8 cellular contexts compared by ENCODE assay signal in genomic region chr5:34538026-34538672, GRCh38.
DNase-seq lines count a peak whose midpoint lies in the region; ATAC-seq, FAIRE-seq and TF ChIP-seq lines count a peak whose summit lies in the region.

No MANE protein-coding gene starts in this region.

- H4K20me1 ChIP-seq in OCI-LY1 (ENCODE audit: insufficient read depth, low read length): no peaks in the 10 kb centered on the region

- no peaks in the 10 kb centered on the region for H3F3A ChIP-seq in OCI-LY1 (ENCODE audit: insufficient read depth, low read length)

- H3K27me3 ChIP-seq in OCI-LY1 (ENCODE audit: insufficient read depth, low read length): no peaks in the 10 kb centered on the region

- TF ChIP-seq POLR2A in GM12892 (IDR thresholded peaks at IDR 0.05; ENCODE audit: low read depth, low read length): no peak
- no peak for TF ChIP-seq POLR2A in lower leg skin (IDR thresholded peaks at IDR 0.05)

- no peaks in the 10 kb centered on the region for H3K4me1 ChIP-seq in OCI-LY1 (ENCODE audit: insufficient read depth, low read length, severe bottlenecking)

- DNase-seq in activated CD4-positive, alpha-beta T cell treated with anti-CD3 and anti-CD28 coated beads for 48 hours: peak; percentile 67
- no peak for DNase-seq in activated CD4-positive, alpha-beta T cell treated with anti-CD3 and anti-CD28 coated beads, Interleukin-2, amount 10 ng/mL, durations not matched to agents 7 days and 5 days
- DNase-seq in fibroblast of mammary gland (ENCODE audit: low read depth): peak; percentile 48
- peak in 2 of 3 donors; percentile 8 to 23 for DNase-seq in stimulated activated CD4-positive, alpha-beta T cell treated with anti-CD3 and anti-CD28 coated beads, TNF-alpha, amount 100 ng/mL, for 48 hours (ENCODE audit: low read depth in 3 of 3)
- no peak for DNase-seq in GM12892 (ENCODE audit: insufficient read length)
- DNase-seq in lower leg skin (ENCODE audit: low spot score in 2 of 2): no peak

- no peaks in the 10 kb centered on the region for H3K36me3 ChIP-seq in OCI-LY1 (ENCODE audit: insufficient read depth, low read length)

- H2AFZ ChIP-seq in OCI-LY1 (ENCODE audit: low read length): no peak overlapping the region

- TF ChIP-seq CTCF in OCI-LY1 (IDR thresholded peaks at IDR 0.05; ENCODE audit: low read length) (peak; percentile 23; the same call in 1 of the 2 replicates), fibroblast of mammary gland (conservative IDR thresholded peaks at IDR 0.05; ENCODE audit: control insufficient read depth, insufficient read depth, low read depth, low read length) (peak; percentile 47), lower leg skin (IDR thresholded peaks at IDR 0.05) (no peak)

- H3K36me3 Mint-ChIP-seq in activated CD4-positive, alpha-beta T cell treated with anti-CD3 and anti-CD28 coated beads, Interleukin-2, amount 10 ng/mL, durations not matched to agents 7 days and 5 days (ENCODE audit: low read depth): no peaks in the 10 kb centered on the region

- H3K9me3 Mint-ChIP-seq in activated CD4-positive, alpha-beta T cell treated with anti-CD3 and anti-CD28 coated beads, Interleukin-2, amount 10 ng/mL, durations not matched to agents 7 days and 5 days: no peaks in the 10 kb centered on the region

- intact Hi-C loops in lower leg skin (cut with DNase I; ENCODE audit: low total_unique reads): no loop called here

- ATAC-seq in GM21786 (IDR thresholded peaks at IDR 0.05; ENCODE audit: unreplicated experiment): no peak

- WGBS in lower leg skin, 2 donors: 84 to 86% methylated on average over 3 of the region's 3 CpGs

- no peaks in the 10 kb centered on the region for H3K9me3 ChIP-seq in OCI-LY1 (ENCODE audit: low read length)

- FAIRE-seq in GM12892 (lab: Jason Lieb, UNC): no peak

- peaks cover 22% of the 10 kb centered on the region for H3K27me3 Mint-ChIP-seq in activated CD4-positive, alpha-beta T cell treated with anti-CD3 and anti-CD28 coated beads, Interleukin-2, amount 10 ng/mL, durations not matched to agents 7 days and 5 days

- CTCF ChIA-PET in activated CD4-positive, alpha-beta T cell treated with anti-CD3 and anti-CD28 coated beads, Interleukin-2, amount 10 ng/mL, durations not matched to agents 7 days and 5 days (lab: Charles Lee): interaction anchor here (0.6 kb wide), 1 partner anchor 53 kb away, joined by 3 read pairs; no protein-coding TSS in a partner anchor

- no peak overlapping the region for H3K4me2 ChIP-seq in OCI-LY1 (ENCODE audit: low read length)

- peaks cover 8% of the 10 kb centered on the region for H3K4me1 Mint-ChIP-seq in activated CD4-positive, alpha-beta T cell treated with anti-CD3 and anti-CD28 coated beads, Interleukin-2, amount 10 ng/mL, durations not matched to agents 7 days and 5 days

- H3K4me3 Mint-ChIP-seq in activated CD4-positive, alpha-beta T cell treated with anti-CD3 and anti-CD28 coated beads, Interleukin-2, amount 10 ng/mL, durations not matched to agents 7 days and 5 days: no peak overlapping the region

- no peaks in the 10 kb centered on the region for H3K9me2 ChIP-seq in OCI-LY1 (ENCODE audit: low read depth, low read length)

- H3K9ac ChIP-seq in OCI-LY1 (ENCODE audit: low read length): no peak overlapping the region

- H3K4me3 ChIP-seq in OCI-LY1 (ENCODE audit: low read depth, low read length, poor library complexity, severe bottlenecking) (no peak overlapping the region), fibroblast of mammary gland (ENCODE audit: control insufficient read depth, low read depth, low read length) (no peak overlapping the region), lower leg skin (ENCODE audit: low read depth, poor library complexity, severe bottlenecking) (no peak overlapping the region)

- POLR2A ChIA-PET in activated CD4-positive, alpha-beta T cell treated with anti-CD3 and anti-CD28 coated beads, Interleukin-2, amount 10 ng/mL, durations not matched to agents 7 days and 5 days (lab: Charles Lee): no interaction called here

- no peak overlapping the region for H3K27ac Mint-ChIP-seq in activated CD4-positive, alpha-beta T cell treated with anti-CD3 and anti-CD28 coated beads, Interleukin-2, amount 10 ng/mL, durations not matched to agents 7 days and 5 days

- no peak overlapping the region for H3K27ac ChIP-seq in OCI-LY1 (ENCODE audit: low read depth, low read length, poor library complexity, severe bottlenecking)

- H3K79me2 ChIP-seq in OCI-LY1 (ENCODE audit: insufficient read depth, low read length): no peaks in the 10 kb centered on the region

Comparison
In these comparisons a context has a peak if more than half of its experiments do, and no peak if none do; other contexts are left out.
1. DNase-seq: peak in activated CD4-positive, alpha-beta T cell treated with anti-CD3 and anti-CD28 coated beads for 48 hours (single experiment), fibroblast of mammary gland (single experiment) and stimulated activated CD4-positive, alpha-beta T cell treated with anti-CD3 and anti-CD28 coated beads, TNF-alpha, amount 100 ng/mL, for 48 hours (2 of 3); none in activated CD4-positive, alpha-beta T cell treated with anti-CD3 and anti-CD28 coated beads, Interleukin-2, amount 10 ng/mL, durations not matched to agents 7 days and 5 days (single experiment), GM12892 (single experiment) and lower leg skin (0 of 2).
2. CTCF ChIP-seq: peak in OCI-LY1 (single experiment) and fibroblast of mammary gland (single experiment); none in lower leg skin (0 of 3).